In the genomic region with DNA sequence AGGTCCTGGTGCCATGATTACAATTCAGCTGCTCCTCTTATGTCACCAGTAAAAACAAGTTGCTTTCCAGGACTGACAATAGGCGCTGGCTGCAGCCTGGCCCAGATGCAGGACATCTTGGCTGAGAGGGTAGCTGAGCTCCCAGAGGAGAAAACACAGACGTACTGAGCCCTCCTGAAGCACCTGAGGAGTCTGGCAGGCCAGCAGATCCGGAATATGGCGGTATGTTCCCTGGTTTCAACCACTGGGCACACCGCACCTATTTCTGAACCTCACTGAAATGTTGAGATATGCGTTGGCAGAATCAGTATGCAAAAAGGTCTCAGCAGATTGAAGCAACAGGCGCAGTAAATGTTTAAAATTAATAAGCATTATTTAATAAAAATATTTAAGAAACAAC, we compare ENCODE assay signal across 24 cellular contexts.
"Had no signal": no experiment of that assay in that cellular context is flagged by ENCODE, and none has a peak within 500 bp of the region (broad histone marks: within the 10 kb centered on the region; RNA-seq: fewer than 3 reads in every experiment).

No MANE protein-coding gene starts in this region.

- ATAC-seq: left colon; left lung; mucosa of descending colon; naive thymus-derived CD4-positive, alpha-beta T cell; natural killer cell treated with Interleukin-12 subunit alpha and Interleukin-12 subunit beta and Interleukin-15 and Interleukin-18, amount 100 ng/mL, for 72 hours; psoas muscle; right lobe of liver; stimulated activated memory B cell treated with anti-CD40 and anti-IgM and Interleukin-4, amounts not matched to agents 10 μg/mL and 1 μg/mL and 100 μg/mL, for 72 hours; stimulated activated naive CD8-positive, alpha-beta T cell treated with anti-CD3 and anti-CD28 coated beads, Interleukin-15, amount 100 ng/mL, for 72 hours had no signal

- H3K36me3 ChIP-seq: left lung, right atrium auricular region, right lobe of liver, tibial nerve, uterus had no signal

- H3K27me3 ChIP-seq: left lung, right atrium auricular region, right lobe of liver, tibial nerve, uterus had no signal

- H3K9me3 ChIP-seq: left lung, mucosa of descending colon, psoas muscle, right atrium auricular region, right lobe of liver, tibial nerve, uterus had no signal

- H3K4me1 ChIP-seq: parathyroid adenoma, psoas muscle, uterus had no signal

- H3K4me3 ChIP-seq: left lung, lung, mucosa of descending colon, psoas muscle, right atrium auricular region, right lobe of liver, smooth muscle cell, tibial nerve, uterus had no signal

- H3K79me2 ChIP-seq: parathyroid adenoma had no signal

- H3K9ac ChIP-seq: parathyroid adenoma had no signal

- H3K4me2 ChIP-seq: smooth muscle cell had no signal

- H3K27ac ChIP-seq: left lung, parathyroid adenoma, psoas muscle, right atrium auricular region, right lobe of liver, uterus had no signal

- H2AFZ ChIP-seq: parathyroid adenoma had no signal

- DNase-seq: immature natural killer cell; kidney; left colon; left lung; midbrain; mucosa of descending colon; naive thymus-derived CD4-positive, alpha-beta T cell; psoas muscle; right lobe of liver; stimulated activated CD4-positive, alpha-beta T cell treated with anti-CD3 and anti-CD28 coated beads, Interleukin-1b, Interleukin-23, amount 100 ng/mL, for 48 hours; stimulated activated CD4-positive, alpha-beta T cell treated with anti-CD3 and anti-CD28 coated beads, Interleukin-2, amount 100 ng/mL, for 48 hours; stimulated activated CD4-positive, alpha-beta T cell treated with anti-CD3 and anti-CD28 coated beads, Interleukin-4, amount 100 ng/mL, for 4 hours; stimulated activated CD8-positive, alpha-beta memory T cell treated with anti-CD3 and anti-CD28 coated beads, Interleukin-4, amount 100 ng/mL, for 48 hours; stimulated activated naive CD4-positive, alpha-beta T cell treated with Interleukin-2 at 50 U/mL for 16 hours; stimulated activated naive CD8-positive, alpha-beta T cell treated with anti-CD3 and anti-CD28 coated beads, Interleukin-15, amount 100 ng/mL, for 72 hours; substantia nigra; uterus had no signal
